ENCODE assay signal across 1 cellular context in the genomic region with DNA sequence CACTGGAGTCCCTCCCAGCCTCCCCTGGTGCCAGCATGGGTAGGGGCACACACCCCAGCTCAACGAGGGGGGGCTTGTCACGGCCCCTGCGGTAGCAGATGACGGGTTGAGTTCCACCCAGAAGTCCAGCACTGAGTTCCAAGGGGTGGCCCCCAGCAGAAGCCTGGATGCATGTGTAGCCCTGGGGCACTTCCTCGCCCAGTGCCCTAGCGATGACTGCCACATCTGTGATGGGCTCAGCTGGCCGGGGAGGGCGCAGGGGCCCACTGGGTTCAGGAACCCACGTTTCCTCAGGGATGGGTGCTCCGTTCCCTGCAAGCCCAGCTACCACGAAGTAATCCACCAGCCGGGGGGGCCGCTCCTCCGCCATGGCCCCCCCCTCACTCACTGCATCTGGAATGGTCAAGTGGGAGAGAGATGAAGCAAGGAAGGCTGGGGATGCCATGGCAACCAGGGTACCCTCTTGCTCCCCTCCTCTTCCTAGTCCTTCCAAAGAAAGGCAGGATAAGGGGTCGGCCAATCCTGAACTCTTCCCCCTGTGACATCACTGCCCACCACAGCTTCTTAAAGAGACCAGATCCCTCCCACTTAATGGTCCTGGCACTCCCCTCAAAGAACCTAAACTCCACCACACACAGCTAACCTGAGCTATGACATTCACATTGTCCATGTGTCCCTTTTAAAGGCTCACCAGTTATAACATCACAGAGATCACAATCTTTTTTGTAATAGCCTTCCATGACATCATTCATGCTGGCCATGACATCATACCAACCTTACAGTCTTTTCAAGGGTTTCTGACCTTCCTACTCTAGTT.
TF ChIP-seq lines count a peak whose summit lies in the region.

No MANE protein-coding gene starts in this region.

TF ChIP-seq in HEK293, 187 proteins besides CTCF, POLR2A, EP300 and RAD21 (continued from another document):
- TF ChIP-seq, protein P1, sequence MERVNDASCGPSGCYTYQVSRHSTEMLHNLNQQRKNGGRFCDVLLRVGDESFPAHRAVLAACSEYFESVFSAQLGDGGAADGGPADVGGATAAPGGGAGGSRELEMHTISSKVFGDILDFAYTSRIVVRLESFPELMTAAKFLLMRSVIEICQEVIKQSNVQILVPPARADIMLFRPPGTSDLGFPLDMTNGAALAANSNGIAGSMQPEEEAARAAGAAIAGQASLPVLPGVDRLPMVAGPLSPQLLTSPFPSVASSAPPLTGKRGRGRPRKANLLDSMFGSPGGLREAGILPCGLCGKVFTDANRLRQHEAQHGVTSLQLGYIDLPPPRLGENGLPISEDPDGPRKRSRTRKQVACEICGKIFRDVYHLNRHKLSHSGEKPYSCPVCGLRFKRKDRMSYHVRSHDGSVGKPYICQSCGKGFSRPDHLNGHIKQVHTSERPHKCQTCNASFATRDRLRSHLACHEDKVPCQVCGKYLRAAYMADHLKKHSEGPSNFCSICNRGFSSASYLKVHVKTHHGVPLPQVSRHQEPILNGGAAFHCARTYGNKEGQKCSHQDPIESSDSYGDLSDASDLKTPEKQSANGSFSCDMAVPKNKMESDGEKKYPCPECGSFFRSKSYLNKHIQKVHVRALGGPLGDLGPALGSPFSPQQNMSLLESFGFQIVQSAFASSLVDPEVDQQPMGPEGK (tag by site-specific recombination; IDR thresholded peaks at IDR 0.05), result peak; percentile 68; the same call in 1 of the 2 replicates
- no peak for TF ChIP-seq ZSCAN18 (tag by site-specific recombination; IDR thresholded peaks at IDR 0.05)
- TF ChIP-seq ZNF629 (tag by site-specific recombination; IDR thresholded peaks at IDR 0.05), result peak; percentile 98
- TF ChIP-seq ATF2 (tag by site-specific recombination; IDR thresholded peaks at IDR 0.05; ENCODE audit: low read depth), result peak; percentile 97
- peak; percentile 65 for TF ChIP-seq GLIS2 (tag by site-specific recombination; IDR thresholded peaks at IDR 0.05)
- TF ChIP-seq ZBTB7A (tag by site-specific recombination; IDR thresholded peaks at IDR 0.05; ENCODE audit: low read depth), result no peak
TF ChIP-seq in HEK293: peak in this region for 7.
